11 cellular contexts compared by ENCODE assay signal in the genomic region with DNA sequence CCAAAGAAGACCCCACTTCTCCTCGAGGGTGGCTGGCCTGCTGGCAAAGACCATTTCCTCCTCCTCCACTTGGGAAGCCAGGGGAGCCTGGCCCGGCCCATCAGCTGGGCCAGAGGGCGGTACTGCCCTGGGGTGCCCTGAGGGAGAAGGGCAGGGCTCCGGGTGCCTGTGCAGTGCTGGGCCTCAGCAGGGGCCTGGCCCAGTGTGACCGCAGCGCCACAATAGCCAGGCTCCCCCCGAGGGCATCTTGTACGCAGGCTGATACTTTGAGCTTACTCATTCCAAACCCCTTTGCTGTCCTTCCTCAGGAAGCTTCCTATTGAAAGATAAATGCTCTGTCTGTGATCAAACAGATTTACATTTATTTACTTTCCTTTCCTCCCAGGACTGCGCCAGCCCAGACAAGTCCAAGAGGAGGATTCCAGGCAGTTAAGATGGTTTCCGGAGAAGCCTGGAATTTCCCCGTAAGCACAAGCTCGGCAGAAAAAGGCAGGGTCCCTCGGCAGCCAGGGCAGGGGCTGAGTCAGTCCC.
A peak's percentile ranks its signal among the peaks of the same experiment; 100 is the strongest.
DNase-seq lines count a peak whose midpoint lies in the region; FAIRE-seq and TF ChIP-seq lines count a peak whose summit lies in the region.
"Had no signal": no experiment of that assay in that cellular context is flagged by ENCODE, and none has a peak within 500 bp of the region (broad histone marks: within the 10 kb centered on the region; RNA-seq: fewer than 3 reads in every experiment).

No MANE protein-coding gene starts in this region.

- H3K27me3 Mint-ChIP-seq in Calu3 (ENCODE audit: unreplicated experiment) = no peaks in the 10 kb centered on the region
- H3K27me3 Mint-ChIP-seq: activated naive CD4-positive, alpha-beta T cell treated with anti-CD3 and anti-CD28 coated beads, Interleukin-2, amount 50 U/mL, for 24 hours had no signal

- peak overlapping the region; percentile 51 to 78 for H3K27ac ChIP-seq in esophagus (ENCODE audit: low read depth in 2 of 2, low read length in 1 of 2)
- H3K27ac ChIP-seq in parathyroid adenoma = peak overlapping the region; percentile 41

- H3K36me3 ChIP-seq in esophagus (ENCODE audit: control insufficient read depth in 2 of 2, insufficient read depth in 2 of 2, low read length in 1 of 2) (no peaks in the 10 kb centered on the region), parathyroid adenoma (ENCODE audit: control insufficient read depth, insufficient read depth, low read length) (no peaks in the 10 kb centered on the region), HAP-1 (replicated peaks) (no peaks in the 10 kb centered on the region)

- 33 to 56% methylated on average over 13 of the region's 13 CpGs for WGBS in esophagus, 2 donors

- H3K27me3 ChIP-seq in esophagus (ENCODE audit: control insufficient read depth in 1 of 2, insufficient read depth in 2 of 2, low read length in 2 of 2) = no peaks in the 10 kb centered on the region
- no peaks in the 10 kb centered on the region for H3K27me3 ChIP-seq in parathyroid adenoma (ENCODE audit: control insufficient read depth, insufficient read depth, low read length)
- H3K27me3 ChIP-seq in HAP-1 (ENCODE audit: low read depth) = no peaks in the 10 kb centered on the region

- no peaks in the 10 kb centered on the region for H3K79me2 ChIP-seq in parathyroid adenoma

- H3K4me1 ChIP-seq in esophagus (ENCODE audit: control insufficient read depth in 2 of 2, insufficient read depth in 2 of 2, low read length in 1 of 2) (peaks cover 4 to 12% of the 10 kb centered on the region in 2 donors), parathyroid adenoma (no peaks in the 10 kb centered on the region), HAP-1 (no peaks in the 10 kb centered on the region)

- CTCF ChIA-PET in Calu3 (lab: Charles Lee) = interaction anchor here (1.0 to 1.7 kb wide), 5 partner anchors 9 to 348 kb away, joined by 3 to 9 read pairs (median 3); no protein-coding TSS in a partner anchor

- no peak for FAIRE-seq in GM19239 (lab: Jason Lieb, UNC)
- FAIRE-seq: TTC549 had no signal

- intact Hi-C loops in Calu3 (cut with micrococcal nuclease; ENCODE audit: unreplicated experiment) = no loop called here

- H3K27ac Mint-ChIP-seq in Calu3 (ENCODE audit: unreplicated experiment) = no peak overlapping the region
- H3K27ac Mint-ChIP-seq: activated naive CD4-positive, alpha-beta T cell treated with anti-CD3 and anti-CD28 coated beads, Interleukin-2, amount 50 U/mL, for 24 hours; natural killer cell had no signal

- TF ChIP-seq CTCF in Calu3 (IDR thresholded peaks at IDR 0.05; ENCODE audit: unreplicated experiment) (no peak), parathyroid adenoma (IDR thresholded peaks at IDR 0.05) (no peak)

- no peak overlapping the region for H3K4me2 ChIP-seq in parathyroid adenoma (ENCODE audit: low read length)

- H3K9me3 Mint-ChIP-seq in Calu3 (ENCODE audit: low read depth, unreplicated experiment) = no peaks in the 10 kb centered on the region
- H3K9me3 Mint-ChIP-seq: activated naive CD4-positive, alpha-beta T cell treated with anti-CD3 and anti-CD28 coated beads, Interleukin-2, amount 50 U/mL, for 24 hours; natural killer cell had no signal

- DNase-seq in Calu3 = peak; percentile 57
- peak; percentile 82 for DNase-seq in NCI-H69 (lab: John Stamatoyannopoulos, UW)
- no peak for DNase-seq in GM19239 (ENCODE audit: insufficient read length, low spot score)
- DNase-seq in NCI-H1694 treated with DMSO at 0.1 percent for 48 hours (lab: John Stamatoyannopoulos, UW) = no peak
- no peak for DNase-seq in activated CD4-positive, alpha-beta T cell treated with anti-CD3 and anti-CD28 coated beads, Interleukin-2, amount 50 U/mL, for 48 hours
- no peak for DNase-seq in HAP-1 (ENCODE audit: low spot score in 2 of 2)
- DNase-seq: natural killer cell had no signal

- H2AFZ ChIP-seq in parathyroid adenoma = no peak overlapping the region

- no peak overlapping the region for H3K9ac ChIP-seq in parathyroid adenoma

- H3K36me3 Mint-ChIP-seq in Calu3 (ENCODE audit: insufficient read depth, unreplicated experiment) = no peaks in the 10 kb centered on the region
- H3K36me3 Mint-ChIP-seq: activated naive CD4-positive, alpha-beta T cell treated with anti-CD3 and anti-CD28 coated beads, Interleukin-2, amount 50 U/mL, for 24 hours; natural killer cell had no signal

- H3K4me1 Mint-ChIP-seq in Calu3 (ENCODE audit: low read depth, unreplicated experiment) = peaks cover 54% of the 10 kb centered on the region
- H3K4me1 Mint-ChIP-seq: activated naive CD4-positive, alpha-beta T cell treated with anti-CD3 and anti-CD28 coated beads, Interleukin-2, amount 50 U/mL, for 24 hours; natural killer cell had no signal

- BruUV-seq in Calu3 (replicated peaks; lab: Mats Ljungman, UMichigan) = no TSS peak

- in situ Hi-C loops in HAP-1 (cut with MboI; ENCODE audit: low sequenced_read_pairs) = no loop called here

- H3K4me3 Mint-ChIP-seq in Calu3 (ENCODE audit: low read depth, unreplicated experiment) = no peak overlapping the region
- H3K4me3 Mint-ChIP-seq: activated naive CD4-positive, alpha-beta T cell treated with anti-CD3 and anti-CD28 coated beads, Interleukin-2, amount 50 U/mL, for 24 hours; natural killer cell had no signal

- H3K9me3 ChIP-seq in esophagus (ENCODE audit: control insufficient read depth in 2 of 2, insufficient read depth in 1 of 2, low read depth in 1 of 2, low read length in 1 of 2) (no peaks in the 10 kb centered on the region), parathyroid adenoma (ENCODE audit: control insufficient read depth, low read length) (no peaks in the 10 kb centered on the region), HAP-1 (no peaks in the 10 kb centered on the region)

- no peak overlapping the region for H3K4me3 ChIP-seq in esophagus (ENCODE audit: low read depth in 1 of 2, low read length in 2 of 2)
- H3K4me3 ChIP-seq in parathyroid adenoma (ENCODE audit: low read depth, low read length) = no peak overlapping the region
- H3K4me3 ChIP-seq in HAP-1 = no peak overlapping the region

Comparison
In these comparisons a context has a peak if more than half of its experiments do, and no peak if none do; other contexts are left out.
1. DNase-seq: peak in Calu3 (single experiment) and NCI-H69 (single experiment); none in GM19239 (single experiment), NCI-H1694 treated with DMSO at 0.1 percent for 48 hours (single experiment), activated CD4-positive, alpha-beta T cell treated with anti-CD3 and anti-CD28 coated beads, Interleukin-2, amount 50 U/mL, for 48 hours (0 of 2) and HAP-1 (0 of 2).